In the genomic region with DNA sequence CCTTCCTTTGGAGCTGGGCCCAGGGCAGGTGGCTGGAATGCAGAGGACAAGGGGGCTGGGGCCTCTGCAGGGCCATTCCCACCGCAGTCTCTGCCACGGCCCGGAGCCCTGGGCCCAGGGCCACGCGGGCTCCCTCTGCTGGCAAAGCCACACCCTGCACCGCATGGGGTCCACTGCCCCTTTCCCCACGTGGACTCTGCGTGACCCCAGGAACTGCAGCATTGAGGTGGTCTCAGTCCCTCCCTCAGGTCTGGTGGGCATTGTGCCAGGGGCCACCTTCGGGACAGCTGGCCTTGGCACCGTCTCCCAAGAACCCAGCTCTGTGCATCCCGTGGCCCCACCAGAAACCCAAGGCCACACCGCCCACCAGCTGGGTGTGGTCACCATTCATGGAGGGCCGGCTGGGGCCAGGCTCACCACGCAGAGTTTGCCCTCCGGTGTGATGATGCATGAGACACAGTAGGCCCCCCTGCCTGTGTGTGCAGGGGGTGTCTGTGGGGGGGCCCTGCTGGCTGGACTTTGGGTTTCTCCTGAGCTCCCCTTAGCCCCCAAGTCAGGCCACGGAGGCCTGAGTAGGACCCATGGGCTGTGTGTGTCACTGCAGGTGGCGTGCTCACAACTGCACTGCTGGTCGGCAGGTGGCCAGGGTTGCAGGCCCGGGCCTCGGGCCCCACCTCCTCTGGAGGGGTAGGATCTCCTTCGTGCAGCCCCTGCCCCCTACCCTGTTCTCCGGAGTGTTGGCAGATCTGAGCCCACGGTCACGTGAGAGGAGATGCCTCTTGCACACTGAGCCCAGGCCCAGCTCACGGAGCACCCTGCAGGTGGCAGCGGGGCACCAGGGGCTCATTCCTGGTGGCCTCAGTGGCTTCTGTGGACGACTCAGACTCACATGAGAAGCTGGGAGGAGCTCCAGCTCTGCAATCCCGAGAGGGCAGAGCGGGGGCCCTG, we compare ENCODE assay signal across 8 cellular contexts. TPM values are rescaled to one million over a fixed set of nuclear protein-coding genes. Genes with fewer than 3 reads are reported as not detected.
DNase-seq lines count a peak whose midpoint lies in the region; ATAC-seq and TF ChIP-seq lines count a peak whose summit lies in the region.

No MANE protein-coding gene starts in this region.

- H3K27ac ChIP-seq in aorta (ENCODE audit: low read depth in 1 of 2, low read length in 2 of 2): no peak overlapping the region

- H3K9me3 ChIP-seq in aorta (ENCODE audit: control insufficient read depth, low read length): no peaks in the 10 kb centered on the region

- TF ChIP-seq POLR2A in NB4 (IDR thresholded peaks at IDR 0.05; ENCODE audit: extremely low read depth, insufficient read length): no peak

- TF ChIP-seq CTCF in NB4 (IDR thresholded peaks at IDR 0.05; ENCODE audit: low read depth, low read length): peak; percentile 75
- TF ChIP-seq CTCF in fibroblast of pulmonary artery (IDR thresholded peaks at IDR 0.05; ENCODE audit: low read length, missing control alignments): peak; percentile 84

- ATAC-seq in aorta (ENCODE audit: low FRiP score) (peak; percentile 75), HG03469 (IDR thresholded peaks at IDR 0.05; ENCODE audit: unreplicated experiment) (no peak), HG02970 (IDR thresholded peaks at IDR 0.05; ENCODE audit: low FRiP score, unreplicated experiment) (no peak)

- intact Hi-C loops in posterior cingulate gyrus (cut with DNase I): no loop called here
- intact Hi-C loops in aorta (cut with DNase I): no loop called here

- peak; percentile 93 for DNase-seq in GM03348 (ENCODE audit: low spot score)
- DNase-seq in NB4 (ENCODE audit: low read depth): peak; percentile 56
- peak; percentile 44 for DNase-seq in activated T-cell treated with anti-CD3 and anti-CD28 coated beads for 24 hours (ENCODE audit: low read depth)
- DNase-seq in fibroblast of pulmonary artery (ENCODE audit: low read depth): peak; percentile 45
- DNase-seq in posterior cingulate gyrus: peak in 6 of 10 donors; percentile 38 to 92 (median 74)
- DNase-seq in aorta: peak in 1 of 2 donors; percentile 85

- H3K36me3 ChIP-seq in aorta (ENCODE audit: control insufficient read depth in 1 of 2, insufficient read depth in 2 of 2, low read length in 1 of 2): no peaks in the 10 kb centered on the region

- 48 to 50% methylated on average over 29 of the region's 29 CpGs for WGBS in aorta, 2 donors

- no peaks in the 10 kb centered on the region for H3K4me1 ChIP-seq in aorta (ENCODE audit: control insufficient read depth in 1 of 2, insufficient read depth in 2 of 2, low read length in 2 of 2)

- H3K4me3 ChIP-seq in NB4 (ENCODE audit: low read depth, low read length) (no peak overlapping the region), fibroblast of pulmonary artery (replicated peaks; ENCODE audit: low read depth, low read length) (no peak overlapping the region), aorta (ENCODE audit: low read length in 2 of 2) (no peak overlapping the region)

- no peaks in the 10 kb centered on the region for H3K27me3 ChIP-seq in aorta (ENCODE audit: control insufficient read depth in 1 of 2, insufficient read depth in 2 of 2, low read length in 1 of 2)

RNA-seq across cellular contexts. Expression of gene VWA1, which starts 5.7 kb away (rescaled TPM):
- 10 to 100 TPM; 35.6 to 86.5 TPM for total RNA-seq in aorta
- 1 to 10 TPM in 1 of 2 donors, under 1 TPM in 1; 0.13 to 4.5 TPM for polyA plus RNA-seq in aorta

RNA-seq across cellular contexts. Expression of gene ATAD3C, which starts 8.3 kb away (rescaled TPM):
- total RNA-seq in aorta: 1 to 10 TPM in 1 of 2 donors, under 1 TPM in 1; 0.42 to 5.5 TPM
- under 1 TPM in 1 of 2 donors, not detected in 1; 0.08 TPM for polyA plus RNA-seq in aorta

RNA-seq across cellular contexts. Expression of gene ANKRD65, which starts 20.1 kb away (rescaled TPM):
- 1 to 10 TPM; 1.5 to 6.9 TPM for total RNA-seq in aorta
- polyA plus RNA-seq in aorta: under 1 TPM in 1 of 2 donors, not detected in 1; 0.13 TPM

RNA-seq across cellular contexts. Expression of gene ATAD3B, which starts 30.4 kb away (rescaled TPM):
- 10 to 100 TPM in 1 of 2 donors, 1 to 10 TPM in 1; 8.1 to 21.5 TPM for total RNA-seq in aorta
- polyA plus RNA-seq in aorta: 10 to 100 TPM in 1 of 2 donors, 1 to 10 TPM in 1; 6.1 to 44.8 TPM

RNA-seq across cellular contexts. Expression of gene MRPL20, which starts 34.1 kb away (rescaled TPM):
- total RNA-seq in aorta: 10 to 100 TPM; 69.7 to 70.2 TPM
- polyA plus RNA-seq in aorta: 100 to 1,000 TPM; 144 to 184 TPM
